Comparison of ENCODE assay signal across 22 cellular contexts in genomic region chr1:86538775-86539174, GRCh38. TPM values are rescaled to one million over a fixed set of nuclear protein-coding genes. Genes with fewer than 3 reads are reported as not detected.
"Had no signal": no experiment of that assay in that cellular context is flagged by ENCODE, and none has a peak within 500 bp of the region (broad histone marks: within the 10 kb centered on the region; RNA-seq: fewer than 3 reads in every experiment).

No MANE protein-coding gene starts in this region.

- H3K27ac ChIP-seq: HL-60, KMS-11, SJSA1, SK-N-MC had no signal

- H3K9me3 ChIP-seq: SJSA1 had no signal

- H3K4me2 ChIP-seq: KMS-11 had no signal

- H3K4me1 ChIP-seq: SJSA1 had no signal

- H3K4me3 ChIP-seq: K562, SJSA1, SK-N-MC had no signal

- ATAC-seq: K562 had no signal

- H3K27me3 ChIP-seq: SJSA1 had no signal

- H3K9ac ChIP-seq: KMS-11 had no signal

- DNase-seq: Kasumi-1, MV-4-11, NCI-H1048, NCI-H1105, NCI-H146, NCI-H2029, NCI-H2081 treated with DMSO at 0.1 percent for 48 hours, NCI-H226, NCI-H446, NCI-H510A, NCI-H524 treated with DMSO at 0.1 percent for 48 hours, NCI-H69, NCI-H774, Right ventricle myocardium superior, RPMI8226, SIG-M5 had no signal

- H3K36me3 ChIP-seq: SJSA1 had no signal

RNA-seq across cellular contexts. Expression of gene CLCA4, which starts 8.1 kb away (rescaled TPM):
- total RNA-seq: K562, M059J, Right ventricle myocardium superior, SJSA1 had no signal
- polyA plus RNA-seq: K562 had no signal
